27 cellular contexts compared by ENCODE assay signal in the genomic region with DNA sequence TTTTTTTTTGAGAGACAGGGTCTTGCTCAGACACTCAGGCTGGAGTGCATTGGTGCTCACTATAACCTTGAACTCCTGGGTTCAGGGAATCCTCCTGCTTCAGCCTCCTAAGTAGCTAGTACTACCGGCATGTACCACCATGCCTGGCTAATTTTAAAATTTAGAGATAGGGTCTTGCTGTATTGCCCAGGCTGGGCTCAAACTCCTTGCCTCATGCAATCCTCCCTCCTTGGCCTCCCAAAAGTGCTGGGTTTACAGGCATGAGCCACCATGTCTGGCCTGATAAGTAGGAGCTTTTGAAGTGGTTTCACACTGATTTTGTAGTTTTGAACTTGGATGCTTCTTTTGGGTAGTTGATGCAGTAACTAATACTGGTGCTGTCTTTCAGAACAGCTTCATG. TPM values are rescaled to one million over a fixed set of nuclear protein-coding genes. Genes with fewer than 3 reads are reported as not detected.
A peak's percentile ranks its signal among the peaks of the same experiment; 100 is the strongest.
DNase-seq lines count a peak whose midpoint lies in the region; ATAC-seq and TF ChIP-seq lines count a peak whose summit lies in the region.
"Had no signal": no experiment of that assay in that cellular context is flagged by ENCODE, and none has a peak within 500 bp of the region (broad histone marks: within the 10 kb centered on the region; RNA-seq: fewer than 3 reads in every experiment).

No MANE protein-coding gene starts in this region.

- H3K4me2 ChIP-seq in GM23338, result no peak overlapping the region

- no peak for TF ChIP-seq CTCF in GM23338 (conservative IDR thresholded peaks at IDR 0.05; ENCODE audit: low read depth in 2 of 2)

- H3K36me3 ChIP-seq in GM23338 (ENCODE audit: insufficient read depth), result 0 out of 2 replicates have a peak, but pooled peaks cover 5% of the 10 kb centered on the region
- H3K36me3 ChIP-seq in naive thymus-derived CD4-positive, alpha-beta T cell (ENCODE audit: control insufficient read depth in 2 of 3, insufficient read depth in 3 of 3, low read length in 3 of 3), result no peaks in the 10 kb centered on the region
- H3K36me3 ChIP-seq: adrenal gland, gastrocnemius medialis had no signal

- H3K27me3 ChIP-seq in GM23338 (ENCODE audit: insufficient read depth), result no peaks in the 10 kb centered on the region
- no peaks in the 10 kb centered on the region for H3K27me3 ChIP-seq in naive thymus-derived CD4-positive, alpha-beta T cell (ENCODE audit: control insufficient read depth in 2 of 2, insufficient read depth in 2 of 2, low read length in 2 of 2)
- H3K27me3 ChIP-seq: adrenal gland, body of pancreas, dorsolateral prefrontal cortex, gastrocnemius medialis, tibial artery had no signal

- H3K27ac ChIP-seq in GM23338 (ENCODE audit: low read depth), result peak overlapping the region; percentile 43; the same call in 1 of the 2 replicates
- no peak overlapping the region for H3K27ac ChIP-seq in naive thymus-derived CD4-positive, alpha-beta T cell (ENCODE audit: low read depth, low read length)
- H3K27ac ChIP-seq: adrenal gland, body of pancreas, dorsolateral prefrontal cortex, gastrocnemius medialis, tibial artery, VCaP had no signal

- no peaks in the 10 kb centered on the region for H3K9me3 Mint-ChIP-seq in activated naive CD4-positive, alpha-beta T cell treated with anti-CD3 and anti-CD28 coated beads, Interleukin-2, amount 10 ng/mL, durations not matched to agents 7 days and 5 days
- H3K9me3 Mint-ChIP-seq in activated naive CD4-positive, alpha-beta T cell treated with anti-CD3 and anti-CD28 coated beads for 36 hours, result no peaks in the 10 kb centered on the region
- H3K9me3 Mint-ChIP-seq in GM23338, result no peaks in the 10 kb centered on the region
- no peaks in the 10 kb centered on the region for H3K9me3 Mint-ChIP-seq in naive thymus-derived CD4-positive, alpha-beta T cell
- H3K9me3 Mint-ChIP-seq: natural killer cell had no signal

- no peaks in the 10 kb centered on the region for H3K9me3 ChIP-seq in T-helper 17 cell (ENCODE audit: control insufficient read depth, low read length, poor library complexity, severe bottlenecking)
- no peaks in the 10 kb centered on the region for H3K9me3 ChIP-seq in naive thymus-derived CD4-positive, alpha-beta T cell (ENCODE audit: control insufficient read depth in 2 of 3, low read length in 3 of 3)
- H3K9me3 ChIP-seq: adrenal gland, body of pancreas, gastrocnemius medialis, tibial artery had no signal

- H3K36me3 Mint-ChIP-seq in activated naive CD4-positive, alpha-beta T cell treated with anti-CD3 and anti-CD28 coated beads, Interleukin-2, amount 10 ng/mL, durations not matched to agents 7 days and 5 days, result peaks cover 55% of the 10 kb centered on the region
- peaks cover 26% of the 10 kb centered on the region for H3K36me3 Mint-ChIP-seq in activated naive CD4-positive, alpha-beta T cell treated with anti-CD3 and anti-CD28 coated beads for 36 hours (ENCODE audit: low read depth)
- H3K36me3 Mint-ChIP-seq in GM23338 (ENCODE audit: low read depth), result peaks cover 40% of the 10 kb centered on the region
- H3K36me3 Mint-ChIP-seq in T-helper 17 cell (ENCODE audit: low read depth), result peaks cover 4% of the 10 kb centered on the region
- H3K36me3 Mint-ChIP-seq in naive thymus-derived CD4-positive, alpha-beta T cell, result peaks cover 0 to 38% (median 8%) of the 10 kb centered on the region in 5 donors
- H3K36me3 Mint-ChIP-seq: natural killer cell had no signal

- H3K9me2 ChIP-seq in GM23338 (ENCODE audit: insufficient read depth), result no peaks in the 10 kb centered on the region

- no peaks in the 10 kb centered on the region for H3K4me1 ChIP-seq in GM23338 (ENCODE audit: insufficient read depth)
- H3K4me1 ChIP-seq in naive thymus-derived CD4-positive, alpha-beta T cell (ENCODE audit: control insufficient read depth in 2 of 2, insufficient read depth in 2 of 2, low read length in 2 of 2), result peaks cover 56 to 70% of the 10 kb centered on the region in 2 donors
- H3K4me1 ChIP-seq: body of pancreas had no signal

- POLR2A ChIA-PET in naive thymus-derived CD4-positive, alpha-beta T cell (lab: Charles Lee), result no interaction called here

- peaks cover 100% of the 10 kb centered on the region for H3K79me2 ChIP-seq in GM23338 (replicated peaks; ENCODE audit: insufficient read depth)

- peak overlapping the region; percentile 76 for H3K27ac Mint-ChIP-seq in activated naive CD4-positive, alpha-beta T cell treated with anti-CD3 and anti-CD28 coated beads, Interleukin-2, amount 10 ng/mL, durations not matched to agents 7 days and 5 days
- H3K27ac Mint-ChIP-seq in activated naive CD4-positive, alpha-beta T cell treated with anti-CD3 and anti-CD28 coated beads for 36 hours, result no peak overlapping the region
- no peak overlapping the region for H3K27ac Mint-ChIP-seq in GM23338
- H3K27ac Mint-ChIP-seq in T-helper 17 cell, result peak overlapping the region; percentile 97
- H3K27ac Mint-ChIP-seq in naive thymus-derived CD4-positive, alpha-beta T cell, result peak overlapping the region in 8 of 9 donors; percentile 20 to 91 (median 84)
- H3K27ac Mint-ChIP-seq: B cell had no signal

- H2AFZ ChIP-seq in GM23338, result no peak overlapping the region

- no peaks in the 10 kb centered on the region for H3F3A ChIP-seq in GM23338 (replicated peaks; ENCODE audit: low read depth)

- intact Hi-C loops in activated naive CD4-positive, alpha-beta T cell treated with anti-CD3 and anti-CD28 coated beads for 36 hours (cut with micrococcal nuclease), result no loop called here
- intact Hi-C loops in naive thymus-derived CD4-positive, alpha-beta T cell (cut with micrococcal nuclease), result no loop called here

- peaks cover 82% of the 10 kb centered on the region for H3K4me1 Mint-ChIP-seq in activated naive CD4-positive, alpha-beta T cell treated with anti-CD3 and anti-CD28 coated beads, Interleukin-2, amount 10 ng/mL, durations not matched to agents 7 days and 5 days
- peaks cover 78% of the 10 kb centered on the region for H3K4me1 Mint-ChIP-seq in activated naive CD4-positive, alpha-beta T cell treated with anti-CD3 and anti-CD28 coated beads for 36 hours (ENCODE audit: low read depth)
- H3K4me1 Mint-ChIP-seq in GM23338, result peaks cover 25% of the 10 kb centered on the region
- H3K4me1 Mint-ChIP-seq in T-helper 17 cell, result peaks cover 63% of the 10 kb centered on the region
- peaks cover 59 to 91% (median 81%) of the 10 kb centered on the region in 7 donors for H3K4me1 Mint-ChIP-seq in naive thymus-derived CD4-positive, alpha-beta T cell

- no peaks in the 10 kb centered on the region for H3K27me3 Mint-ChIP-seq in activated naive CD4-positive, alpha-beta T cell treated with anti-CD3 and anti-CD28 coated beads, Interleukin-2, amount 10 ng/mL, durations not matched to agents 7 days and 5 days
- H3K27me3 Mint-ChIP-seq in activated naive CD4-positive, alpha-beta T cell treated with anti-CD3 and anti-CD28 coated beads for 36 hours (ENCODE audit: low read depth), result no peaks in the 10 kb centered on the region
- H3K27me3 Mint-ChIP-seq in GM23338 (ENCODE audit: insufficient read depth, low read depth, poor library complexity) (peaks cover 4% of the 10 kb centered on the region), T-helper 17 cell (no peaks in the 10 kb centered on the region)
- no peaks in the 10 kb centered on the region for H3K27me3 Mint-ChIP-seq in naive thymus-derived CD4-positive, alpha-beta T cell
- H3K27me3 Mint-ChIP-seq: B cell had no signal

- no peak for DNase-seq in activated naive CD4-positive, alpha-beta T cell treated with anti-CD3 and anti-CD28 coated beads, Interleukin-2, amount 10 ng/mL, durations not matched to agents 7 days and 5 days
- DNase-seq in activated naive CD4-positive, alpha-beta T cell treated with anti-CD3 and anti-CD28 coated beads for 36 hours, result no peak
- DNase-seq in GM23338 (ENCODE audit: low spot score) (no peak), T-helper 17 cell (no peak), NCI-H2171 treated with DMSO at 0.1 percent for 48 hours (lab: John Stamatoyannopoulos, UW) (no peak)
- DNase-seq in naive thymus-derived CD4-positive, alpha-beta T cell, result no peak
- DNase-seq: ACHN; activated CD4-positive, alpha-beta T cell treated with anti-CD3 and anti-CD28 coated beads for 48 hours; activated CD8-positive, alpha-beta memory T cell treated with anti-CD3 and anti-CD28 coated beads, Interleukin-2, amount 50 U/mL, for 48 hours; activated effector memory CD4-positive, alpha-beta T cell treated with Interleukin-2 at 50 U/mL for 16 hours; adrenal gland; body of pancreas; cerebellar nuclear complex; DMS79; dorsolateral prefrontal cortex; gastrocnemius medialis; natural killer cell; NCI-H1092; NCI-H1694; NCI-H82; occipital lobe; stimulated activated CD4-positive, alpha-beta T cell treated with anti-CD3 and anti-CD28 coated beads, Interleukin-4, amount 100 ng/mL, for 24 hours; T-helper 9 cell; tibial artery had no signal

- no peak overlapping the region for H3K4me3 ChIP-seq in GM23338
- H3K4me3 ChIP-seq in naive thymus-derived CD4-positive, alpha-beta T cell (ENCODE audit: low read length), result no peak overlapping the region
- H3K4me3 ChIP-seq: adrenal gland, body of pancreas, dorsolateral prefrontal cortex, gastrocnemius medialis, tibial artery had no signal

- ATAC-seq in GM23338 (no peak), T-helper 17 cell (no peak), GM19328 (IDR thresholded peaks at IDR 0.05; ENCODE audit: unreplicated experiment) (no peak)
- ATAC-seq in naive thymus-derived CD4-positive, alpha-beta T cell, result no peak
- ATAC-seq: body of pancreas, gastrocnemius medialis, natural killer cell had no signal

- H4K20me1 ChIP-seq in GM23338 (replicated peaks; ENCODE audit: insufficient read depth), result peaks cover 21% of the 10 kb centered on the region; the same call in 1 of the 2 replicates

- no peak overlapping the region for H3K4me3 Mint-ChIP-seq in activated naive CD4-positive, alpha-beta T cell treated with anti-CD3 and anti-CD28 coated beads, Interleukin-2, amount 10 ng/mL, durations not matched to agents 7 days and 5 days
- H3K4me3 Mint-ChIP-seq in activated naive CD4-positive, alpha-beta T cell treated with anti-CD3 and anti-CD28 coated beads for 36 hours, result no peak overlapping the region
- no peak overlapping the region for H3K4me3 Mint-ChIP-seq in GM23338
- H3K4me3 Mint-ChIP-seq in T-helper 17 cell, result no peak overlapping the region
- peak overlapping the region in 8 of 10 donors; percentile 13 to 54 (median 30) for H3K4me3 Mint-ChIP-seq in naive thymus-derived CD4-positive, alpha-beta T cell
- H3K4me3 Mint-ChIP-seq: B cell, natural killer cell had no signal

- CTCF ChIA-PET in activated naive CD4-positive, alpha-beta T cell treated with anti-CD3 and anti-CD28 coated beads, Interleukin-2, amount 10 ng/mL, durations not matched to agents 7 days and 5 days (lab: Charles Lee), result no interaction called here
- CTCF ChIA-PET in activated naive CD4-positive, alpha-beta T cell treated with anti-CD3 and anti-CD28 coated beads for 36 hours (lab: Charles Lee), result interaction anchor here (1.6 kb wide), 1 partner anchor 105 kb away, joined by 3 read pairs; no protein-coding TSS in a partner anchor
- CTCF ChIA-PET in naive thymus-derived CD4-positive, alpha-beta T cell (lab: Charles Lee), result interaction anchor here (0.8 kb wide), 1 partner anchor 23 kb away, joined by 3 read pairs; no protein-coding TSS in a partner anchor

RNA-seq across cellular contexts. Expression of a gene that starts 7.8 kb away (rescaled TPM):
- total RNA-seq in activated naive CD4-positive, alpha-beta T cell treated with anti-CD3 and anti-CD28 coated beads for 36 hours, result 10 to 100 TPM; 69.6 to 72.6 TPM
- 68.5 and 73.9 TPM in 2 replicates for total RNA-seq in GM23338 (2014; rRNA removed; shearing (Covaris generic))
- polyA plus RNA-seq in GM23338 (2016; fragmentation: Nextera tagmentation; extraction: Ambion mirVana), result 40.2 and 42.0 TPM in 2 replicates
- total RNA-seq in T-helper 17 cell, result 10 to 100 TPM; 39.2 to 57.3 TPM
- 10 to 100 TPM; 37.7 to 97.2 (median 47.5) TPM for total RNA-seq in naive thymus-derived CD4-positive, alpha-beta T cell
- 10 to 100 TPM; 37.2 to 45.0 TPM for polyA plus RNA-seq in naive thymus-derived CD4-positive, alpha-beta T cell

RNA-seq across cellular contexts. Expression of a gene that starts 38.0 kb away (rescaled TPM):
- total RNA-seq in activated naive CD4-positive, alpha-beta T cell treated with anti-CD3 and anti-CD28 coated beads for 36 hours, result 10 to 100 TPM; 33.8 to 34.7 TPM
- total RNA-seq in GM23338 (2014; rRNA removed; shearing (Covaris generic)), result 25.3 and 39.0 TPM in 2 replicates
- polyA plus RNA-seq in GM23338 (2016; fragmentation: Nextera tagmentation; extraction: Ambion mirVana), result 32.7 and 39.1 TPM in 2 replicates
- 1 to 10 TPM; 2.9 to 4.2 TPM for total RNA-seq in T-helper 17 cell
- 10 to 100 TPM in 2 of 5 experiments, 1 to 10 TPM in 3; 3.8 to 28.2 (median 9.9) TPM for total RNA-seq in naive thymus-derived CD4-positive, alpha-beta T cell
- 10 to 100 TPM in 1 of 2 donors, 1 to 10 TPM in 1; 6.1 to 11.1 TPM for polyA plus RNA-seq in naive thymus-derived CD4-positive, alpha-beta T cell

Comparison
In these comparisons a context has a peak if more than half of its experiments do, and no peak if none do; other contexts are left out.
1. H3K27ac Mint-ChIP-seq: peak in activated naive CD4-positive, alpha-beta T cell treated with anti-CD3 and anti-CD28 coated beads, Interleukin-2, amount 10 ng/mL, durations not matched to agents 7 days and 5 days (single experiment), T-helper 17 cell (single experiment) and naive thymus-derived CD4-positive, alpha-beta T cell (8 of 9); none in activated naive CD4-positive, alpha-beta T cell treated with anti-CD3 and anti-CD28 coated beads for 36 hours (single experiment) and GM23338 (single experiment).
2. H3K4me3 Mint-ChIP-seq: peak in naive thymus-derived CD4-positive, alpha-beta T cell (8 of 10); none in activated naive CD4-positive, alpha-beta T cell treated with anti-CD3 and anti-CD28 coated beads, Interleukin-2, amount 10 ng/mL, durations not matched to agents 7 days and 5 days (single experiment), activated naive CD4-positive, alpha-beta T cell treated with anti-CD3 and anti-CD28 coated beads for 36 hours (single experiment), GM23338 (single experiment) and T-helper 17 cell (single experiment).